7 cellular contexts compared by ENCODE assay signal in genomic region chr11:64875369-64876225, GRCh38. TPM values are rescaled to one million over a fixed set of nuclear protein-coding genes. Genes with fewer than 3 reads are reported as not detected.
DNase-seq lines count a peak whose midpoint lies in the region; FAIRE-seq and TF ChIP-seq lines count a peak whose summit lies in the region.
"Had no signal": no experiment of that assay in that cellular context is flagged by ENCODE, and none has a peak within 500 bp of the region (broad histone marks: within the 10 kb centered on the region; RNA-seq: fewer than 3 reads in every experiment).

No MANE protein-coding gene starts in this region.

- H3K4me3 Mint-ChIP-seq in osteocyte (ENCODE audit: unreplicated experiment), result peak overlapping the region; percentile 92

- H3K27ac ChIP-seq in angular gyrus (ENCODE audit: low read depth, low read length), result peak overlapping the region; percentile 62

- H3K9me3 Mint-ChIP-seq in osteocyte (ENCODE audit: unreplicated experiment), result no peaks in the 10 kb centered on the region

- peaks cover 53% of the 10 kb centered on the region for H3K4me1 Mint-ChIP-seq in osteocyte (ENCODE audit: unreplicated experiment)

- H3K27me3 Mint-ChIP-seq in osteocyte (ENCODE audit: unreplicated experiment), result no peaks in the 10 kb centered on the region

- peak; percentile 75 for FAIRE-seq in GM19239 (lab: Jason Lieb, UNC)
- no peak for FAIRE-seq in HTR-8/SVneo (lab: Jason Lieb, UNC)
- FAIRE-seq: colon had no signal

- peaks cover 11% of the 10 kb centered on the region for H3K36me3 Mint-ChIP-seq in osteocyte (ENCODE audit: unreplicated experiment)

- DNase-seq in GM19239 (ENCODE audit: insufficient read length, low spot score) (no peak), osteocyte (ENCODE audit: extremely low spot score, unreplicated experiment) (no peak), HTR-8/SVneo (ENCODE audit: insufficient read length, low spot score) (no peak), activated gamma-delta T cell (lab: John Stamatoyannopoulos, UW) (no peak), Ammon's horn (ENCODE audit: low spot score) (no peak)

- no peak for TF ChIP-seq CTCF in osteocyte (IDR thresholded peaks at IDR 0.05)

- peak overlapping the region; percentile 87 for H3K27ac Mint-ChIP-seq in osteocyte (ENCODE audit: unreplicated experiment)

RNA-seq across cellular contexts. Expression of gene EHD1, which starts 2.8 kb away (rescaled TPM):
- total RNA-seq in osteocyte, result 57.4 and 61.0 TPM in 2 replicates

RNA-seq across cellular contexts. Expression of gene CDC42BPG, which starts 31.1 kb away (rescaled TPM):
- 0.68 and 1.7 TPM in 2 replicates for total RNA-seq in osteocyte

RNA-seq across cellular contexts. Expression of gene ATG2A, which starts 41.4 kb away (rescaled TPM):
- 23.6 and 28.7 TPM in 2 replicates for total RNA-seq in osteocyte

RNA-seq across cellular contexts. Expression of gene PPP2R5B, which starts 48.9 kb away (rescaled TPM):
- total RNA-seq in osteocyte, result 21.3 and 26.8 TPM in 2 replicates
